ENCODE assay signal across 14 cellular contexts in genomic region chr5:81554647-81555046, GRCh38.
"Had no signal": no experiment of that assay in that cellular context is flagged by ENCODE, and none has a peak within 500 bp of the region (broad histone marks: within the 10 kb centered on the region; RNA-seq: fewer than 3 reads in every experiment).

No MANE protein-coding gene starts in this region.

- H3K36me3 ChIP-seq: thoracic aorta, upper lobe of left lung had no signal

- H3K4me3 ChIP-seq: body of pancreas, spleen, thoracic aorta, upper lobe of left lung had no signal

- ATAC-seq: activated T-cell treated with anti-CD3 and anti-CD28 coated beads, Interleukin-2, amount 50 U/mL, for 4 hours; body of pancreas; effector memory CD8-positive, alpha-beta T cell; stimulated activated memory B cell treated with anti-CD40 and anti-IgM and Interleukin-4, amounts not matched to agents 10 μg/mL and 1 μg/mL and 100 μg/mL, for 72 hours had no signal

- H3K27me3 ChIP-seq: body of pancreas, spleen, upper lobe of left lung had no signal

- H3K4me1 ChIP-seq: body of pancreas had no signal

- H3K9me3 ChIP-seq: body of pancreas, spleen, thoracic aorta, upper lobe of left lung had no signal

- DNase-seq: activated CD4-positive, alpha-beta T cell treated with anti-CD3 and anti-CD28 coated beads, Interleukin-2, amount 50 U/mL, for 1 hour; activated CD8-positive, alpha-beta memory T cell treated with anti-CD3 and anti-CD28 coated beads, Interleukin-2, amount 50 U/mL, for 4 hours; activated naive CD4-positive, alpha-beta T cell treated with anti-CD3 and anti-CD28 coated beads for 36 hours; activated T-cell treated with anti-CD3 and anti-CD28 coated beads, Interleukin-2, amount 50 U/mL, for 4 hours; body of pancreas; effector memory CD8-positive, alpha-beta T cell; foreskin fibroblast; retina; spleen; stimulated activated CD4-positive, alpha-beta T cell treated with anti-CD3 and anti-CD28 coated beads, Interleukin-4, amount 100 ng/mL, for 4 hours; upper lobe of left lung had no signal

- H3K27ac ChIP-seq: body of pancreas, epithelial cell of prostate, thoracic aorta had no signal
